1 cellular context compared by ENCODE assay signal in genomic region chr5:83007755-83008154, GRCh38.
TF ChIP-seq lines count a peak whose summit lies in the region.

No MANE protein-coding gene starts in this region.

TF ChIP-seq in GM23338, 12 proteins besides CTCF, POLR2A, EP300 and RAD21 (continued from another document):
- TF ChIP-seq STAT1 (IDR thresholded peaks at IDR 0.05; ENCODE audit: unreplicated experiment) (no peak), EZH2 (IDR thresholded peaks at IDR 0.05; ENCODE audit: low read depth, unreplicated experiment) (no peak), EZH2phosphoT487 (IDR thresholded peaks at IDR 0.05; ENCODE audit: unreplicated experiment) (no peak), CREB1 (CRISPR knock-in tag; IDR thresholded peaks at IDR 0.05; ENCODE audit: low read depth) (no peak), REST (IDR thresholded peaks at IDR 0.05; ENCODE audit: unreplicated experiment) (no peak), JUNB (IDR thresholded peaks at IDR 0.05; ENCODE audit: unreplicated experiment) (no peak), ZNF331 (CRISPR knock-in tag; IDR thresholded peaks at IDR 0.05; ENCODE audit: low read depth) (no peak)
